In genomic region chr4:6379787-6380745, GRCh38 we compare ENCODE assay signal across 15 cellular contexts.
"Had no signal": no experiment of that assay in that cellular context is flagged by ENCODE, and none has a peak within 500 bp of the region (broad histone marks: within the 10 kb centered on the region; RNA-seq: fewer than 3 reads in every experiment).

No MANE protein-coding gene starts in this region.

- H3K9me3 ChIP-seq: ovary, tibial nerve had no signal

- H3K4me1 Mint-ChIP-seq: activated CD4-positive, alpha-beta memory T cell treated with anti-CD3 and anti-CD28 coated beads, Interleukin-2, amount 10 ng/mL, durations not matched to agents 7 days and 5 days; activated CD8-positive, alpha-beta memory T cell treated with anti-CD3 and anti-CD28 coated beads, Interleukin-2, amount 10 ng/mL, durations not matched to agents 7 days and 5 days; neural crest cell had no signal

- H3K4me3 ChIP-seq: ovary, tibial nerve had no signal

- H3K36me3 ChIP-seq: ovary, tibial nerve had no signal

- H3K36me3 Mint-ChIP-seq: activated CD8-positive, alpha-beta memory T cell treated with anti-CD3 and anti-CD28 coated beads, Interleukin-2, amount 10 ng/mL, durations not matched to agents 7 days and 5 days; brain had no signal

- H3K4me1 ChIP-seq: tibial nerve had no signal

- H3K27me3 ChIP-seq: ovary had no signal

- H3K27ac ChIP-seq: ovary, tibial nerve had no signal

- ATAC-seq: sciatic nerve had no signal

- DNase-seq: activated CD4-positive, alpha-beta memory T cell treated with anti-CD3 and anti-CD28 coated beads, Interleukin-2, amount 10 ng/mL, durations not matched to agents 7 days and 5 days; activated CD4-positive, alpha-beta T cell treated with anti-CD3 and anti-CD28 coated beads for 4 hours; activated CD8-positive, alpha-beta memory T cell treated with anti-CD3 and anti-CD28 coated beads, Interleukin-2, amount 10 ng/mL, durations not matched to agents 7 days and 5 days; activated naive CD4-positive, alpha-beta T cell treated with anti-CD3 and anti-CD28 coated beads for 36 hours; cortex of kidney; effector CD4-positive, alpha-beta T cell; midbrain; ovary; stimulated activated CD8-positive, alpha-beta memory T cell treated with anti-CD3 and anti-CD28 coated beads, Interleukin-4, amount 100 ng/mL, for 48 hours; stimulated activated naive CD4-positive, alpha-beta T cell had no signal

- H3K9me3 Mint-ChIP-seq: activated CD4-positive, alpha-beta memory T cell treated with anti-CD3 and anti-CD28 coated beads, Interleukin-2, amount 10 ng/mL, durations not matched to agents 7 days and 5 days; activated naive CD4-positive, alpha-beta T cell treated with anti-CD3 and anti-CD28 coated beads for 36 hours; brain; neural crest cell; T-helper 2 cell treated with Interferon-gamma antibody and Interleukin-4, amounts not matched to agents 5 μg/mL and 100 μg/mL, for 36 hours had no signal

- H3K27ac Mint-ChIP-seq: activated CD4-positive, alpha-beta memory T cell treated with anti-CD3 and anti-CD28 coated beads, Interleukin-2, amount 10 ng/mL, durations not matched to agents 7 days and 5 days; activated CD8-positive, alpha-beta memory T cell treated with anti-CD3 and anti-CD28 coated beads, Interleukin-2, amount 10 ng/mL, durations not matched to agents 7 days and 5 days; activated naive CD4-positive, alpha-beta T cell treated with anti-CD3 and anti-CD28 coated beads for 36 hours; brain; T-helper 2 cell treated with Interferon-gamma antibody and Interleukin-4, amounts not matched to agents 5 μg/mL and 100 μg/mL, for 36 hours had no signal

- H3K4me3 Mint-ChIP-seq: activated CD4-positive, alpha-beta memory T cell treated with anti-CD3 and anti-CD28 coated beads, Interleukin-2, amount 10 ng/mL, durations not matched to agents 7 days and 5 days; activated CD8-positive, alpha-beta memory T cell treated with anti-CD3 and anti-CD28 coated beads, Interleukin-2, amount 10 ng/mL, durations not matched to agents 7 days and 5 days; activated naive CD4-positive, alpha-beta T cell treated with anti-CD3 and anti-CD28 coated beads for 36 hours; brain; neural crest cell; T-helper 2 cell treated with Interferon-gamma antibody and Interleukin-4, amounts not matched to agents 5 μg/mL and 100 μg/mL, for 36 hours had no signal
